In the genomic region with DNA sequence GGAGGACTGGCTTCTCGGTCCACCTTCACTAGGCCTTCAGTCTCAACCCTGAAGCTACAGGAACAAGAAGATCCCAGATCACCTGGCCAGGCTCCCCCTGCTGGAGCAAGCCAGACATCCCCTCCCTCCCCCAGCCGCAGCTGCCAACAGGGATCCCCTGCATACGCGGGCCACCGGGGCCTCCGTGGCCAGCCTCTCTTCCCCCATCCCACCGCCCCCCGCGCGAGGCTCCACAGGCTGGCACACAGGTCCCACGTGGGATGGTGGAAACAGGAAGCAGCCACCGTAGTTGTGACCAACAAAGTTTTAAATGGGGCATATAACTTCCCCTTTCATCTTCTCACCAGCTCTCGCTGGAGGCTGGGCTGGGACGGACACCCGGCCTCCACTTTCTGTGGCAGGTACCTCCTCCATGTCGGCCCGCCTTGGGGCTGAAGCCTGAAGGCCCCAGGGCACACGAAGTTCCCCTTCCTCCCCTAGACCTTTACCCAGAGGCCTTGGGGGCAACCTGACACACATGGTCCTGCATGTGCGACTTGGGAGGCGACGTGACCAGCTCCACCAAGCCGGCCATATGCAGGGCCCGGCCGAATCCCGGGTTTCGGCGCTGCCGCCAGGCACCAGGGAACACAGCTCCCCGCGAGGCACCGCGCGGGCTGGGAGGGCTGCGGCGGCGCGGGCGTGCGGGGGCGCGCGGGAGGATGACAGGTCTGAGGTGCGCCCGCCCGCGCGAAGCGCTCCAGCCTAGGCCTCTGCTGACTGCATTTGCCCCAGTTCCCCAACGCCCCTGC, we compare ENCODE assay signal across 8 cellular contexts. TPM values are rescaled to one million over a fixed set of nuclear protein-coding genes. Genes with fewer than 3 reads are reported as not detected.
DNase-seq lines count a peak whose midpoint lies in the region; ATAC-seq and TF ChIP-seq lines count a peak whose summit lies in the region.

No MANE protein-coding gene starts in this region.

- H3K9me2 ChIP-seq in PC-9 (ENCODE audit: insufficient read depth) = no peaks in the 10 kb centered on the region

- CTCF ChIA-PET in Calu3 (lab: Charles Lee) = interaction anchor here (0.7 to 3.2 kb wide), 14 partner anchors 9 to 71 kb away, joined by 3 to 26 read pairs (median 6); no protein-coding TSS in a partner anchor
- CTCF ChIA-PET in PC-9 (lab: Charles Lee) = interaction anchor here (0.6 to 1.6 kb wide), 9 partner anchors 8 to 110 kb away, joined by 3 to 12 read pairs (median 5); no protein-coding TSS in a partner anchor

- peaks cover 47% of the 10 kb centered on the region for H3K36me3 Mint-ChIP-seq in Calu3 (ENCODE audit: insufficient read depth, unreplicated experiment)
- H3K36me3 Mint-ChIP-seq in activated T-cell treated with anti-CD3 and anti-CD28 coated beads, Interleukin-2, amount 50 U/mL, for 24 hours (ENCODE audit: low read depth) = peaks cover 55% of the 10 kb centered on the region
- H3K36me3 Mint-ChIP-seq in naive thymus-derived CD8-positive, alpha-beta T cell = no peaks in the 10 kb centered on the region

- 2% methylated on average over 49 of the region's 49 CpGs for WGBS in HUES64
- WGBS in esophagus, 2 donors = 1 to 2% methylated on average over 44 to 49 of the region's 49 CpGs

- no peaks in the 10 kb centered on the region for H4K20me1 ChIP-seq in PC-9 (ENCODE audit: insufficient read depth)

- intact Hi-C loops in Calu3 (cut with micrococcal nuclease; ENCODE audit: unreplicated experiment) (loop anchor here (1.0 kb wide), 1 partner anchor 30 kb away; no protein-coding TSS in a partner anchor), PC-9 (cut with micrococcal nuclease; ENCODE audit: unreplicated experiment) (loop anchor here (1.0 to 5.0 kb wide), 3 partner anchors 30 to 96 kb away; a partner anchor contains a TSS)

- no peaks in the 10 kb centered on the region for H3K27me3 Mint-ChIP-seq in Calu3 (ENCODE audit: unreplicated experiment)
- H3K27me3 Mint-ChIP-seq in activated T-cell treated with anti-CD3 and anti-CD28 coated beads, Interleukin-2, amount 50 U/mL, for 24 hours = no peaks in the 10 kb centered on the region
- no peaks in the 10 kb centered on the region for H3K27me3 Mint-ChIP-seq in naive thymus-derived CD8-positive, alpha-beta T cell

- peak overlapping the region; percentile 73 for H3K4me3 Mint-ChIP-seq in Calu3 (ENCODE audit: low read depth, unreplicated experiment)
- H3K4me3 Mint-ChIP-seq in activated T-cell treated with anti-CD3 and anti-CD28 coated beads, Interleukin-2, amount 50 U/mL, for 24 hours = peak overlapping the region; percentile 90
- H3K4me3 Mint-ChIP-seq in naive thymus-derived CD8-positive, alpha-beta T cell = peak overlapping the region; percentile 80 to 94 (median 90)

- TF ChIP-seq CTCF in Calu3 (IDR thresholded peaks at IDR 0.05; ENCODE audit: unreplicated experiment) (peak; percentile 81), PC-9 (conservative IDR thresholded peaks at IDR 0.05) (peak; percentile 80)

- H3K79me2 ChIP-seq in PC-9 (ENCODE audit: low read depth) = peaks cover 73% of the 10 kb centered on the region

- H2AFZ ChIP-seq in PC-9 = peak overlapping the region; percentile 54; the same call in 1 of the 2 replicates

- H3K9me3 ChIP-seq in HUES64 (ENCODE audit: insufficient read depth, low read depth, low read length) (no peaks in the 10 kb centered on the region), PC-9 (ENCODE audit: insufficient read depth, low read depth) (no peaks in the 10 kb centered on the region), esophagus (ENCODE audit: control insufficient read depth in 2 of 2, insufficient read depth in 1 of 2, low read depth in 1 of 2, low read length in 1 of 2) (no peaks in the 10 kb centered on the region)

- peaks cover 56% of the 10 kb centered on the region for H3F3A ChIP-seq in PC-9 (ENCODE audit: insufficient read depth, low read depth)

- BruUV-seq in Calu3 (replicated peaks; lab: Mats Ljungman, UMichigan) (no TSS peak), PC-9 (replicated peaks; lab: Mats Ljungman, UMichigan) (no TSS peak)

- H3K4me2 ChIP-seq in PC-9 = peak overlapping the region; percentile 96

- H3K9ac ChIP-seq in HUES64 (ENCODE audit: low read depth, low read length) = peak overlapping the region; percentile 79; the same call in 1 of the 2 replicates

- peak overlapping the region; percentile 78 for H3K4me3 ChIP-seq in HUES64 (ENCODE audit: low read length)
- peak overlapping the region; percentile 90 for H3K4me3 ChIP-seq in PC-9
- H3K4me3 ChIP-seq in esophagus (ENCODE audit: low read depth in 1 of 2, low read length in 2 of 2) = peak overlapping the region; percentile 68 to 77

- POLR2A ChIA-PET in PC-9 (lab: Charles Lee; ENCODE audit: unreplicated experiment) = interaction anchor here (0.5 to 0.6 kb wide), 4 partner anchors 30 to 114 kb away, joined by 3 to 12 read pairs (median 4); a partner anchor contains a TSS
- POLR2A ChIA-PET in naive thymus-derived CD8-positive, alpha-beta T cell (lab: Charles Lee) = interaction anchor here (0.6 to 14.3 kb wide), 15 partner anchors 9 to 673 kb away, joined by 3 to 387 read pairs (median 19); a partner anchor contains a TSS

- H3K9me3 Mint-ChIP-seq in Calu3 (ENCODE audit: low read depth, unreplicated experiment) = no peaks in the 10 kb centered on the region
- H3K9me3 Mint-ChIP-seq in activated T-cell treated with anti-CD3 and anti-CD28 coated beads, Interleukin-2, amount 50 U/mL, for 24 hours = no peaks in the 10 kb centered on the region
- H3K9me3 Mint-ChIP-seq in naive thymus-derived CD8-positive, alpha-beta T cell = no peaks in the 10 kb centered on the region

- H3K36me3 ChIP-seq in HUES64 (ENCODE audit: insufficient read depth, low read length) (no peaks in the 10 kb centered on the region), PC-9 (ENCODE audit: low read depth) (no peaks in the 10 kb centered on the region), esophagus (ENCODE audit: control insufficient read depth in 2 of 2, insufficient read depth in 2 of 2, low read length in 1 of 2) (no peaks in the 10 kb centered on the region)

- peaks cover 78% of the 10 kb centered on the region for H3K4me1 Mint-ChIP-seq in Calu3 (ENCODE audit: low read depth, unreplicated experiment)
- peaks cover 81% of the 10 kb centered on the region for H3K4me1 Mint-ChIP-seq in activated T-cell treated with anti-CD3 and anti-CD28 coated beads, Interleukin-2, amount 50 U/mL, for 24 hours (ENCODE audit: low read depth)
- peaks cover 57 to 88% (median 85%) of the 10 kb centered on the region in 4 donors for H3K4me1 Mint-ChIP-seq in naive thymus-derived CD8-positive, alpha-beta T cell

- H3K27ac Mint-ChIP-seq in Calu3 (ENCODE audit: unreplicated experiment) = peak overlapping the region; percentile 87
- H3K27ac Mint-ChIP-seq in activated T-cell treated with anti-CD3 and anti-CD28 coated beads, Interleukin-2, amount 50 U/mL, for 24 hours = peak overlapping the region; percentile 97
- peak overlapping the region; percentile 82 to 99 (median 96) for H3K27ac Mint-ChIP-seq in naive thymus-derived CD8-positive, alpha-beta T cell

- ATAC-seq in naive thymus-derived CD8-positive, alpha-beta T cell = peak; percentile 18 to 19
- ATAC-seq in HG03457 (IDR thresholded peaks at IDR 0.05; ENCODE audit: unreplicated experiment) = no peak

- DNase-seq in Calu3 (peak; percentile 90), PC-9 (peak; percentile 79 to 82), superior temporal gyrus (ENCODE audit: extremely low spot score) (peak; percentile 48)
- peak; percentile 81 for DNase-seq in activated T-cell treated with anti-CD3 and anti-CD28 coated beads, Interleukin-2, amount 50 U/mL, for 24 hours
- peak; percentile 59 to 86 (median 68) for DNase-seq in naive thymus-derived CD8-positive, alpha-beta T cell

- H3K27ac ChIP-seq in HUES64 (ENCODE audit: low read depth, low read length) (no peak overlapping the region), PC-9 (peak overlapping the region; percentile 90), esophagus (ENCODE audit: low read depth in 2 of 2, low read length in 1 of 2) (peak overlapping the region; percentile 95 to 100)

- H3K27me3 ChIP-seq in HUES64 (ENCODE audit: insufficient read depth, low read length) (peaks cover 33% of the 10 kb centered on the region), PC-9 (ENCODE audit: insufficient read depth, low read depth) (no peaks in the 10 kb centered on the region), esophagus (ENCODE audit: control insufficient read depth in 1 of 2, insufficient read depth in 2 of 2, low read length in 2 of 2) (no peaks in the 10 kb centered on the region)

- peaks cover 32% of the 10 kb centered on the region for H3K4me1 ChIP-seq in HUES64 (ENCODE audit: insufficient read depth, low read length)
- H3K4me1 ChIP-seq in PC-9 (replicated peaks; ENCODE audit: insufficient read depth) = peaks cover 65% of the 10 kb centered on the region
- peaks cover 13 to 48% of the 10 kb centered on the region in 2 donors for H3K4me1 ChIP-seq in esophagus (ENCODE audit: control insufficient read depth in 2 of 2, insufficient read depth in 2 of 2, low read length in 1 of 2)

RNA-seq across cellular contexts. Expression of a gene that starts 44.4 kb away (rescaled TPM):
- total RNA-seq in Calu3 (2022) = 37.2 and 37.9 TPM in 2 replicates
- polyA plus RNA-seq in HUES64 (2013, experiment 1 of 2) = 42.4 TPM
- polyA plus RNA-seq in HUES64 (2013, experiment 2 of 2) = 43.4 TPM
- 13.6 and 16.8 TPM in 2 replicates for total RNA-seq in PC-9 (2021)
- 10 to 100 TPM; 12.7 to 13.2 TPM for polyA plus RNA-seq in esophagus
- total RNA-seq in naive thymus-derived CD8-positive, alpha-beta T cell = 10 to 100 TPM; 40.0 to 43.4 TPM
- polyA plus RNA-seq in naive thymus-derived CD8-positive, alpha-beta T cell = 10 to 100 TPM; 31.6 to 37.2 (median 37.2) TPM
